In genomic region chr1:27057801-27058647, GRCh38 we compare ENCODE assay signal across 15 cellular contexts. TPM values are rescaled to one million over a fixed set of nuclear protein-coding genes. Genes with fewer than 3 reads are reported as not detected.
DNase-seq lines count a peak whose midpoint lies in the region; ATAC-seq and TF ChIP-seq lines count a peak whose summit lies in the region.
"Had no signal": no experiment of that assay in that cellular context is flagged by ENCODE, and none has a peak within 500 bp of the region (broad histone marks: within the 10 kb centered on the region; RNA-seq: fewer than 3 reads in every experiment).

No MANE protein-coding gene starts in this region.

- no peak overlapping the region for H3K4me2 ChIP-seq in trophoblast cell (ENCODE audit: low read length)

- H3K9me3 ChIP-seq in trophoblast cell (ENCODE audit: insufficient read depth, low read depth, low read length): no peaks in the 10 kb centered on the region
- H3K9me3 ChIP-seq: HAP-1, psoas muscle had no signal

- H3K23ac ChIP-seq in trophoblast cell (ENCODE audit: low read length): no peak overlapping the region

- no peaks in the 10 kb centered on the region for H3K79me2 ChIP-seq in trophoblast cell (ENCODE audit: control insufficient read depth, insufficient read depth, low read length, poor library complexity)

- no CpG with 5 or more reads among the region's 13 CpGs for WGBS in trophoblast cell (ENCODE audit: extremely low coverage, insufficient coverage, insufficient read length)

- no peak for ATAC-seq in omental fat pad (ENCODE audit: low FRiP score)
- ATAC-seq: psoas muscle had no signal

- DNase-seq in DMS153 treated with DMSO at 0.1 percent for 48 hours (lab: John Stamatoyannopoulos, UW; ENCODE audit: unreplicated experiment) (peak; percentile 77), DMS153 (lab: John Stamatoyannopoulos, UW) (no peak), RWPE1 (ENCODE audit: low spot score) (no peak), iPS-NIHi7 (ENCODE audit: extremely low spot score) (peak; percentile 42), superior temporal gyrus (ENCODE audit: extremely low spot score) (peak; percentile 50), NCI-H345 (lab: John Stamatoyannopoulos, UW) (no peak), trophoblast cell (no peak), omental fat pad (ENCODE audit: low spot score) (no peak)
- DNase-seq: activated CD4-positive, alpha-beta T cell treated with anti-CD3 and anti-CD28 coated beads, Interleukin-2, amount 10 ng/mL, durations not matched to agents 7 days and 5 days; activated naive CD8-positive, alpha-beta T cell treated with anti-CD3 and anti-CD28 coated beads for 36 hours; kidney glomerular epithelial cell; psoas muscle had no signal

- no peak overlapping the region for H3K18ac ChIP-seq in trophoblast cell (ENCODE audit: low read length)

- H3K27me3 ChIP-seq in trophoblast cell (ENCODE audit: insufficient read depth, low read length): no peaks in the 10 kb centered on the region

- no peak for TF ChIP-seq CTCF in RWPE1 (conservative IDR thresholded peaks at IDR 0.05; ENCODE audit: low read depth)
- no peak for TF ChIP-seq CTCF in omental fat pad (IDR thresholded peaks at IDR 0.05)

- H3K14ac ChIP-seq in trophoblast cell (ENCODE audit: low read length): no peak overlapping the region

- no peak overlapping the region for H3K4me3 ChIP-seq in trophoblast cell (ENCODE audit: low read depth, low read length)
- H3K4me3 ChIP-seq: HAP-1, psoas muscle, SK-N-MC had no signal

- H2AK5ac ChIP-seq in trophoblast cell (ENCODE audit: low read length): no peak overlapping the region

- POLR2A ChIA-PET in RWPE1 (lab: Yijun Ruan, JAX; ENCODE audit: low non-redundant PET): no interaction called here

- H3K27ac ChIP-seq in RWPE1 (0 out of 2 replicates have a peak overlapping the region, but pooled peaks have one; percentile 10), trophoblast cell (ENCODE audit: low read depth, low read length) (no peak overlapping the region)
- H3K27ac ChIP-seq: 22Rv1, psoas muscle, SK-N-MC had no signal

- no peak overlapping the region for H4K8ac ChIP-seq in trophoblast cell (ENCODE audit: low read depth, low read length)

- no peak overlapping the region for H2BK5ac ChIP-seq in trophoblast cell (ENCODE audit: low read depth, low read length, poor library complexity)

- no peak overlapping the region for H2AFZ ChIP-seq in trophoblast cell (ENCODE audit: insufficient read depth, low read length, poor library complexity)

- H4K12ac ChIP-seq in trophoblast cell (ENCODE audit: low read depth, low read length): no peak overlapping the region

- no peak overlapping the region for H2BK12ac ChIP-seq in trophoblast cell (ENCODE audit: low read length)

- H3K36me3 ChIP-seq in trophoblast cell (ENCODE audit: control insufficient read depth in 1 of 2, insufficient read depth in 2 of 2, low read length in 2 of 2): no peaks in the 10 kb centered on the region
- H3K36me3 ChIP-seq: HAP-1 had no signal

- H3K4me1 ChIP-seq in trophoblast cell (ENCODE audit: control insufficient read depth in 1 of 2, insufficient read depth in 2 of 2, low read length in 2 of 2): peaks cover 4 to 7% of the 10 kb centered on the region in 2 experiments
- H3K4me1 ChIP-seq: HAP-1, psoas muscle had no signal

- H3K9ac ChIP-seq in trophoblast cell (ENCODE audit: low read length): no peak overlapping the region

- no peak overlapping the region for H2BK120ac ChIP-seq in trophoblast cell (ENCODE audit: insufficient read depth, low read length, poor library complexity)

- CTCF ChIA-PET in RWPE1 (lab: Yijun Ruan, JAX): interaction anchor here (0.6 to 1.9 kb wide), 3 partner anchors 12 to 278 kb away, joined by 3 to 9 read pairs (median 6); no protein-coding TSS in a partner anchor

- H3K4ac ChIP-seq in trophoblast cell (ENCODE audit: low read depth, low read length): no peak overlapping the region

- no peaks in the 10 kb centered on the region for H3K79me1 ChIP-seq in trophoblast cell (ENCODE audit: low read length)

- no peak overlapping the region for H4K91ac ChIP-seq in trophoblast cell (ENCODE audit: low read depth, low read length)

RNA-seq across cellular contexts. Expression of gene TENT5B, which starts 45.4 kb away (rescaled TPM):
- polyA plus RNA-seq in trophoblast cell (2013): 10.9 and 11.1 TPM in 2 replicates
- 10 to 100 TPM in 2 of 4 donors, 1 to 10 TPM in 2; 2.4 to 16.1 (median 10.4) TPM for total RNA-seq in omental fat pad
- total RNA-seq: activated CD4-positive, alpha-beta T cell treated with anti-CD3 and anti-CD28 coated beads, Interleukin-2, amount 10 ng/mL, durations not matched to agents 7 days and 5 days; activated naive CD8-positive, alpha-beta T cell treated with anti-CD3 and anti-CD28 coated beads for 36 hours had no signal

Comparison
In these comparisons a context has a peak if more than half of its experiments do, and no peak if none do; other contexts are left out.
1. DNase-seq: peak in DMS153 treated with DMSO at 0.1 percent for 48 hours (single experiment), iPS-NIHi7 (single experiment) and superior temporal gyrus (single experiment); none in DMS153 (single experiment), RWPE1 (single experiment), NCI-H345 (single experiment), trophoblast cell (0 of 2) and omental fat pad (single experiment).